Comparison of ENCODE assay signal across 19 cellular contexts in genomic region chr2:227147023-227147422, GRCh38. TPM values are rescaled to one million over a fixed set of nuclear protein-coding genes. Genes with fewer than 3 reads are reported as not detected.
"Had no signal": no experiment of that assay in that cellular context is flagged by ENCODE, and none has a peak within 500 bp of the region (broad histone marks: within the 10 kb centered on the region; RNA-seq: fewer than 3 reads in every experiment).

No MANE protein-coding gene starts in this region.

- H3K4me1 ChIP-seq: foreskin keratinocyte, sigmoid colon, testis had no signal

- H3K27me3 ChIP-seq: foreskin keratinocyte, sigmoid colon, testis had no signal

- H3K9me3 ChIP-seq: sigmoid colon, testis had no signal

- DNase-seq: activated CD4-positive, alpha-beta memory T cell treated with anti-CD3 and anti-CD28 coated beads for 36 hours; activated CD4-positive, alpha-beta T cell treated with anti-CD3 and anti-CD28 coated beads for 1 hour; activated CD8-positive, alpha-beta memory T cell treated with anti-CD3 and anti-CD28 coated beads, Interleukin-2, amount 50 U/mL, for 4 hours; activated naive CD8-positive, alpha-beta T cell treated with anti-CD3 and anti-CD28 coated beads, Interleukin-2, amount 10 ng/mL, durations not matched to agents 7 days and 5 days; activated T-cell treated with anti-CD3 and anti-CD28 coated beads, Interleukin-2, amount 50 U/mL, for 72 hours; anterior cingulate cortex; effector memory CD4-positive, alpha-beta T cell; foreskin keratinocyte; head of caudate nucleus; left colon; mammary epithelial cell; naive thymus-derived CD8-positive, alpha-beta T cell; sigmoid colon; stimulated activated CD4-positive, alpha-beta T cell treated with anti-CD3 and anti-CD28 coated beads, Interleukin-4, amount 100 ng/mL, for 1 hour; stimulated activated CD8-positive, alpha-beta memory T cell treated with anti-CD3 and anti-CD28 coated beads, Interleukin-4, amount 100 ng/mL, for 48 hours; stimulated activated naive CD8-positive, alpha-beta T cell treated with anti-CD3 and anti-CD28 coated beads, Interleukin-15, Interleukin-2, amounts not matched to agents 100 U/mL and 50 U/mL, for 24 hours; SW 1271; testis had no signal

- ATAC-seq: activated T-cell treated with anti-CD3 and anti-CD28 coated beads, Interleukin-2, amount 50 U/mL, for 72 hours; foreskin keratinocyte; left colon; naive thymus-derived CD8-positive, alpha-beta T cell; stimulated activated naive CD8-positive, alpha-beta T cell treated with anti-CD3 and anti-CD28 coated beads, Interleukin-15, Interleukin-2, amounts not matched to agents 100 U/mL and 50 U/mL, for 24 hours had no signal

- H3K27ac ChIP-seq: foreskin keratinocyte, sigmoid colon, testis had no signal

- H3K36me3 ChIP-seq: sigmoid colon had no signal

- H3K4me3 ChIP-seq: coronary artery, sigmoid colon, testis had no signal

RNA-seq across cellular contexts. Expression of gene COL4A4, which starts 17.0 kb away (rescaled TPM):
- total RNA-seq: activated CD4-positive, alpha-beta memory T cell treated with anti-CD3 and anti-CD28 coated beads for 36 hours; activated naive CD8-positive, alpha-beta T cell treated with anti-CD3 and anti-CD28 coated beads, Interleukin-2, amount 10 ng/mL, durations not matched to agents 7 days and 5 days had no signal

RNA-seq across cellular contexts. Expression of gene COL4A3, which starts 17.4 kb away (rescaled TPM):
- total RNA-seq: activated CD4-positive, alpha-beta memory T cell treated with anti-CD3 and anti-CD28 coated beads for 36 hours; activated naive CD8-positive, alpha-beta T cell treated with anti-CD3 and anti-CD28 coated beads, Interleukin-2, amount 10 ng/mL, durations not matched to agents 7 days and 5 days; mammary epithelial cell had no signal
- polyA plus RNA-seq: mammary epithelial cell; naive thymus-derived CD8-positive, alpha-beta T cell had no signal
